9 cellular contexts compared by ENCODE assay signal in genomic region chr22:23305922-23306374, GRCh38.
DNase-seq lines count a peak whose midpoint lies in the region; ATAC-seq, FAIRE-seq and TF ChIP-seq lines count a peak whose summit lies in the region.
"Had no signal": no experiment of that assay in that cellular context is flagged by ENCODE, and none has a peak within 500 bp of the region (broad histone marks: within the 10 kb centered on the region; RNA-seq: fewer than 3 reads in every experiment).

No MANE protein-coding gene starts in this region.

- peak overlapping the region in 1 of 3 experiments; percentile 1 for H3K4me3 ChIP-seq in endothelial cell of umbilical vein (replicated peaks in 1 of 3; ENCODE audit: insufficient read depth in 1 of 3, low read depth in 1 of 3, low read length in 3 of 3)
- H3K4me3 ChIP-seq in vagina: peak overlapping the region in 1 of 2 donors; percentile 16

- dilution Hi-C loops in endothelial cell of umbilical vein (cut with MboI; ENCODE audit: extremely low pct_ligation_motif_present, low sequenced_read_pairs): no loop called here

- BruUV-seq in endothelial cell of umbilical vein (replicated peaks; lab: Mats Ljungman, UMichigan): no TSS peak

- H3K9me1 ChIP-seq in endothelial cell of umbilical vein (replicated peaks; ENCODE audit: control insufficient read depth, extremely low read depth, insufficient read depth, low read length): no peaks in the 10 kb centered on the region

- TF ChIP-seq POLR2A in endothelial cell of umbilical vein (IDR thresholded peaks at IDR 0.05; ENCODE audit: low read depth, low read length): no peak
- no peak for TF ChIP-seq POLR2A in vagina (IDR thresholded peaks at IDR 0.05)

- no peak for ATAC-seq in GM19463 (IDR thresholded peaks at IDR 0.05; ENCODE audit: unreplicated experiment)

- H3K9me3 ChIP-seq in endothelial cell of umbilical vein (replicated peaks; ENCODE audit: control insufficient read depth, insufficient read depth, low read length) (no peaks in the 10 kb centered on the region), vagina (no peaks in the 10 kb centered on the region)

- no peaks in the 10 kb centered on the region for H4K20me1 ChIP-seq in endothelial cell of umbilical vein (replicated peaks; ENCODE audit: control insufficient read depth, extremely low read depth, insufficient read depth, low read length)

- POLR2A ChIA-PET in endothelial cell of umbilical vein (lab: Charles Lee): no interaction called here

- H3K4me1 ChIP-seq in endothelial cell of umbilical vein (ENCODE audit: control insufficient read depth, extremely low read depth, insufficient read depth, low read length) (peaks cover 69% of the 10 kb centered on the region), vagina (peaks cover 22% of the 10 kb centered on the region)

- H3K36me3 ChIP-seq in endothelial cell of umbilical vein (ENCODE audit: control insufficient read depth in 2 of 2, extremely low read depth in 1 of 2, insufficient read depth in 2 of 2, low read length in 2 of 2) (peaks cover 0 to 9% of the 10 kb centered on the region in 2 experiments), vagina (peaks cover 0 to 6% of the 10 kb centered on the region in 2 donors)

- peaks cover 4% of the 10 kb centered on the region for H3K79me2 ChIP-seq in endothelial cell of umbilical vein (ENCODE audit: control insufficient read depth, insufficient read depth, low read length)

- H2AFZ ChIP-seq in endothelial cell of umbilical vein (ENCODE audit: low read depth, low read length): no peak overlapping the region

- intact Hi-C loops in endothelial cell of umbilical vein (cut with micrococcal nuclease): loop anchor here (1.0 to 5.0 kb wide), 3 partner anchors 24 to 216 kb away; no protein-coding TSS in a partner anchor
- intact Hi-C loops in vagina (cut with DNase I): loop anchor here (10.0 kb wide), 1 partner anchor 79 kb away; no protein-coding TSS in a partner anchor

- peak overlapping the region; percentile 74 for H3K4me2 ChIP-seq in endothelial cell of umbilical vein (ENCODE audit: insufficient read depth, low read length)

- no peak for FAIRE-seq in endothelial cell of umbilical vein (lab: Jason Lieb, UNC)

- DNase-seq in activated effector memory CD4-positive, alpha-beta T cell treated with anti-CD3 and anti-CD28 coated beads, Interleukin-2, amount 50 U/mL, for 16 hours: peak; percentile 50
- DNase-seq in activated effector memory CD4-positive, alpha-beta T cell treated with Interleukin-2 at 50 U/mL for 16 hours: no peak
- DNase-seq in endothelial cell of umbilical vein (ENCODE audit: low read depth, low spot score): peak; percentile 96
- peak; percentile 95 for DNase-seq in midbrain (lab: John Stamatoyannopoulos, UW)
- DNase-seq in vagina (ENCODE audit: extremely low spot score in 2 of 2): peak in 1 of 2 donors; percentile 88
- no peak for DNase-seq in MV-4-11 (lab: John Stamatoyannopoulos, UW)
- no peak for DNase-seq in central memory CD4-positive, alpha-beta T cell
- DNase-seq: AML-193 had no signal

- peak overlapping the region; percentile 96 for H3K27ac ChIP-seq in endothelial cell of umbilical vein (ENCODE audit: insufficient read depth, low read depth, low read length)
- H3K27ac ChIP-seq in vagina: peak overlapping the region; percentile 87

- no peak for TF ChIP-seq CTCF in endothelial cell of umbilical vein (IDR thresholded peaks at IDR 0.05; ENCODE audit: extremely low read depth in 1 of 2, insufficient read depth in 1 of 2, low read depth in 1 of 2, low read length in 2 of 2)
- no peak for TF ChIP-seq CTCF in vagina (IDR thresholded peaks at IDR 0.05)

- CTCF ChIA-PET in endothelial cell of umbilical vein (lab: Charles Lee): interaction anchor here (0.7 to 2.9 kb wide), 13 partner anchors 9 to 286 kb away, joined by 3 to 24 read pairs (median 4); partner anchors contain the start of gene BCR

- H3K27me3 ChIP-seq in endothelial cell of umbilical vein (ENCODE audit: control insufficient read depth in 2 of 2, insufficient read depth in 2 of 2, low read length in 2 of 2) (no peaks in the 10 kb centered on the region), vagina (no peaks in the 10 kb centered on the region)

- H3K9ac ChIP-seq in endothelial cell of umbilical vein (replicated peaks; ENCODE audit: extremely low read depth, insufficient read depth, low read length): peak overlapping the region; percentile 80

TF ChIP-seq in endothelial cell of umbilical vein, 7 proteins besides CTCF, POLR2A, EP300 and RAD21:
- TF ChIP-seq EZH2 (IDR thresholded peaks at IDR 0.05; ENCODE audit: borderline replicate concordance, low read depth, low read length, severe bottlenecking) (no peak), POLR2AphosphoS5 (IDR thresholded peaks at IDR 0.05; ENCODE audit: insufficient read depth, low read depth, low read length) (peak; percentile 64)

Comparison
In these comparisons a context has a peak if more than half of its experiments do, and no peak if none do; other contexts are left out.
1. DNase-seq: peak in activated effector memory CD4-positive, alpha-beta T cell treated with anti-CD3 and anti-CD28 coated beads, Interleukin-2, amount 50 U/mL, for 16 hours (single experiment), endothelial cell of umbilical vein (single experiment) and midbrain (single experiment); none in activated effector memory CD4-positive, alpha-beta T cell treated with Interleukin-2 at 50 U/mL for 16 hours (single experiment), MV-4-11 (single experiment) and central memory CD4-positive, alpha-beta T cell (single experiment).